ENCODE assay signal across 15 cellular contexts in the genomic region with DNA sequence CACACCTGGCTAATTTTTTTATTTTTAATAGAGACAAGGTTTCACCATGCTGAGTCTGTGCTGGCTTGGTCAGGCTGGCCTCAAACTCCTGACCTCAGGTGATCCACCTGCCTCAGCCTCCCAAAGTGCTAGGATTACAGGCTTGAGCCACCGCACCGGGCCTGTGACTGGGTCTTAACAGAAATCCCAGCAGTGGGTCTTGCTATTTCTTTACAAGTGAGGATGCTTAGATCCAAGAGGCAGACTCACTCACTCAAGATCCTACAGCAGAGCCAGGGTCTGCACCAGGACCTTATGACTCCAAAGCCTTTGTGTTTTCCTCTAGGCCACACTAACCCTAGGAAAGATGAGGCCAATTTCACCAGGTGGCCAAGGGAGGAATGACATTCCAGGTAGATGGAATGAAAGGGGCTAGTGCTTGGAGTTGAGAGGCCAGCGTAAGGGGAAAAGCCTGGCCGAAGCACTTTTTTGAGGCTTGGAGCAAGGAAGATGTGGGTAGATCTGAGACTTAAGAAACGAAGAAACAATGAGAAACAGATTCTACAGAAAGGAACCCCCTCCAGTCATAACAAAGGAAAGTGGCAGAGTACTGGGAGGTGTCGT. TPM values are rescaled to one million over a fixed set of nuclear protein-coding genes. Genes with fewer than 3 reads are reported as not detected.
DNase-seq lines count a peak whose midpoint lies in the region; ATAC-seq and TF ChIP-seq lines count a peak whose summit lies in the region.
"Had no signal": no experiment of that assay in that cellular context is flagged by ENCODE, and none has a peak within 500 bp of the region (broad histone marks: within the 10 kb centered on the region; RNA-seq: fewer than 3 reads in every experiment).

No MANE protein-coding gene starts in this region.

- H3K27ac ChIP-seq in sigmoid colon, result no peak overlapping the region
- H3K27ac ChIP-seq: HL-60, left lung had no signal

- intact Hi-C loops in sigmoid colon (cut with DNase I), result no loop called here

- TF ChIP-seq EP300 in sigmoid colon (IDR thresholded peaks at IDR 0.05), result no peak

- H3K27me3 ChIP-seq in H7 (ENCODE audit: control insufficient read depth, insufficient read depth, low read length) (peaks cover 6% of the 10 kb centered on the region), sigmoid colon (no peaks in the 10 kb centered on the region)
- H3K27me3 ChIP-seq: left lung had no signal

- peak overlapping the region; percentile 90 for H3K27ac Mint-ChIP-seq in central memory CD8-positive, alpha-beta T cell (ENCODE audit: low read depth)

- H3K36me3 ChIP-seq in H7 (replicated peaks; ENCODE audit: control insufficient read depth, insufficient read depth, low read length), result no peaks in the 10 kb centered on the region
- H3K36me3 ChIP-seq in sigmoid colon, result no peaks in the 10 kb centered on the region
- H3K36me3 ChIP-seq: left lung had no signal

- peaks cover 0 to 15% (median 14%) of the 10 kb centered on the region in 4 donors for H3K4me1 ChIP-seq in sigmoid colon

- H3K36me3 Mint-ChIP-seq in central memory CD8-positive, alpha-beta T cell (ENCODE audit: insufficient read depth), result peaks cover 16% of the 10 kb centered on the region

- H3K4me3 ChIP-seq in H7 (ENCODE audit: insufficient read depth, low read depth, low read length), result no peak overlapping the region
- no peak overlapping the region for H3K4me3 ChIP-seq in sigmoid colon
- H3K4me3 ChIP-seq: left lung had no signal

- H3K4me1 Mint-ChIP-seq in central memory CD8-positive, alpha-beta T cell, result peaks cover 26% of the 10 kb centered on the region

- no peaks in the 10 kb centered on the region for H3K9me3 Mint-ChIP-seq in central memory CD8-positive, alpha-beta T cell

- peak; percentile 0 for DNase-seq in activated CD4-positive, alpha-beta T cell treated with anti-CD3 and anti-CD28 coated beads for 48 hours
- no peak for DNase-seq in activated CD4-positive, alpha-beta T cell treated with anti-CD3 and anti-CD28 coated beads, Interleukin-2, amount 50 U/mL, for 4 hours
- DNase-seq in H7, result peak; percentile 80
- DNase-seq in central memory CD8-positive, alpha-beta T cell (ENCODE audit: low spot score in 2 of 2), result peak in 1 of 2 donors; percentile 8
- peak; percentile 10 for DNase-seq in sigmoid colon
- DNase-seq in dedifferentiated amniotic fluid mesenchymal stem cell (ENCODE audit: extremely low spot score), result no peak
- DNase-seq in NCI-H510A (lab: John Stamatoyannopoulos, UW), result no peak
- DNase-seq: HCEC 1CT, Kasumi-1, left lung, NCI-H1436, NCI-H524 treated with DMSO at 0.1 percent for 48 hours, T-helper 17 cell had no signal

- TF ChIP-seq CTCF in sigmoid colon (IDR thresholded peaks at IDR 0.05), result no peak

- 90 to 96% methylated on average over 6 of the region's 6 CpGs for WGBS in sigmoid colon, 2 donors

- no peak for ATAC-seq in central memory CD8-positive, alpha-beta T cell (replicated peaks; ENCODE audit: extremely low read depth, poor library complexity, severe bottlenecking)
- ATAC-seq in GM21528 (IDR thresholded peaks at IDR 0.05; ENCODE audit: low FRiP score, unreplicated experiment), result no peak
- ATAC-seq: left lung, T-helper 17 cell had no signal

- no peak for TF ChIP-seq POLR2A in sigmoid colon (IDR thresholded peaks at IDR 0.05)

- no peaks in the 10 kb centered on the region for H3K27me3 Mint-ChIP-seq in central memory CD8-positive, alpha-beta T cell
- H3K27me3 Mint-ChIP-seq: T-helper 17 cell had no signal

- H3K9me3 ChIP-seq in sigmoid colon, result no peaks in the 10 kb centered on the region
- H3K9me3 ChIP-seq: left lung had no signal

- no peak overlapping the region for H3K4me3 Mint-ChIP-seq in central memory CD8-positive, alpha-beta T cell
- H3K4me3 Mint-ChIP-seq: T-helper 17 cell had no signal

RNA-seq across cellular contexts. Expression of gene STAT5A, which starts 5.7 kb away (rescaled TPM):
- 9.4 and 13.2 TPM in 2 replicates for total RNA-seq in H7 (2014; rRNA removed; shearing (Covaris generic))
- total RNA-seq in sigmoid colon, result 10 to 100 TPM; 57.2 to 91.0 (median 80.8) TPM
- 10 to 100 TPM in 2 of 3 donors, 1 to 10 TPM in 1; 7.4 to 39.2 (median 13.2) TPM for polyA plus RNA-seq in sigmoid colon

RNA-seq across cellular contexts. Expression of gene STAT5B, which starts 6.4 kb away (rescaled TPM):
- 30.7 and 41.3 TPM in 2 replicates for total RNA-seq in H7 (2014; rRNA removed; shearing (Covaris generic))
- 100 to 1,000 TPM in 1 of 4 donors, 10 to 100 TPM in 3; 93.5 to 117 (median 98.4) TPM for total RNA-seq in sigmoid colon
- 10 to 100 TPM; 11.3 to 37.5 (median 13.2) TPM for polyA plus RNA-seq in sigmoid colon

Comparison
In these comparisons a context has a peak if more than half of its experiments do, and no peak if none do; other contexts are left out.
1. DNase-seq: peak in activated CD4-positive, alpha-beta T cell treated with anti-CD3 and anti-CD28 coated beads for 48 hours (single experiment), H7 (single experiment) and sigmoid colon (single experiment); none in activated CD4-positive, alpha-beta T cell treated with anti-CD3 and anti-CD28 coated beads, Interleukin-2, amount 50 U/mL, for 4 hours (0 of 2), dedifferentiated amniotic fluid mesenchymal stem cell (single experiment) and NCI-H510A (single experiment).